In genomic region chr4:116551798-116552197, GRCh38 we compare ENCODE assay signal across 27 cellular contexts.
"Had no signal": no experiment of that assay in that cellular context is flagged by ENCODE, and none has a peak within 500 bp of the region (broad histone marks: within the 10 kb centered on the region; RNA-seq: fewer than 3 reads in every experiment).

No MANE protein-coding gene starts in this region.

- ATAC-seq: stimulated activated effector memory CD8-positive, alpha-beta T cell treated with anti-CD3 and anti-CD28 coated beads, Interleukin-12 subunit alpha, Interleukin-12 subunit beta, amount 100 ng/mL, for 72 hours; stimulated activated memory B cell treated with anti-CD40 and anti-IgM and Interleukin-4, amounts not matched to agents 10 μg/mL and 1 μg/mL and 100 μg/mL, for 72 hours; stimulated activated naive B cell treated with anti-CD40 and anti-IgM and Interleukin-4, amounts not matched to agents 10 μg/mL and 1 μg/mL and 100 μg/mL, for 72 hours; stimulated activated naive CD8-positive, alpha-beta T cell treated with anti-CD3 and anti-CD28 coated beads, Interleukin-15, amount 100 ng/mL, for 72 hours; stimulated activated naive CD8-positive, alpha-beta T cell treated with anti-CD3 and anti-CD28 coated beads, Interleukin-15, Interleukin-2, amounts not matched to agents 100 U/mL and 50 U/mL, for 24 hours; upper lobe of right lung had no signal

- FAIRE-seq: urothelium cell line had no signal

- H3K36me3 ChIP-seq: stomach, suprapubic skin, thoracic aorta, thyroid gland, tibial artery, tibial nerve, transverse colon, upper lobe of left lung, upper lobe of right lung, uterus, vagina had no signal

- H3K27me3 ChIP-seq: stomach, suprapubic skin, testis, thyroid gland, tibial artery, tibial nerve, transverse colon, upper lobe of left lung, upper lobe of right lung, uterus, vagina had no signal

- DNase-seq: stimulated activated CD4-positive, alpha-beta T cell treated with anti-CD3 and anti-CD28 coated beads, Interleukin-2, amount 100 ng/mL, for 48 hours; stimulated activated CD4-positive, alpha-beta T cell treated with anti-CD3 and anti-CD28 coated beads, Interleukin-4, amount 100 ng/mL, for 1 hour; stimulated activated CD4-positive, alpha-beta T cell treated with anti-CD3 and anti-CD28 coated beads, Interleukin-4, amount 100 ng/mL, for 24 hours; stimulated activated CD4-positive, alpha-beta T cell treated with anti-CD3 and anti-CD28 coated beads, Interleukin-4, amount 100 ng/mL, for 4 hours; stimulated activated CD8-positive, alpha-beta memory T cell treated with anti-CD3 and anti-CD28 coated beads, Interleukin-4, amount 100 ng/mL, for 48 hours; stimulated activated naive B cell treated with anti-CD40 and anti-IgM and Interleukin-4, amounts not matched to agents 10 μg/mL and 1 μg/mL and 100 μg/mL, for 72 hours; stimulated activated naive CD4-positive, alpha-beta T cell; stimulated activated naive CD4-positive, alpha-beta T cell treated with Interleukin-2 at 50 U/mL for 16 hours; stimulated activated naive CD8-positive, alpha-beta T cell treated with anti-CD3 and anti-CD28 coated beads, Interleukin-15, amount 100 ng/mL, for 72 hours; stimulated activated naive CD8-positive, alpha-beta T cell treated with anti-CD3 and anti-CD28 coated beads, Interleukin-15, Interleukin-2, amounts not matched to agents 100 U/mL and 50 U/mL, for 24 hours; stomach; substantia nigra; testis; thyroid gland; tibial artery; transverse colon; trophoblast cell; upper lobe of left lung; upper lobe of right lung; uterus had no signal

- H3K4me3 ChIP-seq: stomach, suprapubic skin, testis, thoracic aorta, thyroid gland, tibial artery, tibial nerve, transverse colon, upper lobe of left lung, upper lobe of right lung, uterus, vagina had no signal

- H3K9me3 ChIP-seq: stomach, suprapubic skin, testis, thoracic aorta, thyroid gland, tibial artery, tibial nerve, transverse colon, upper lobe of left lung, upper lobe of right lung, uterus, vagina had no signal

- H3K27ac ChIP-seq: stomach, suprapubic skin, testis, thoracic aorta, thyroid gland, tibial artery, tibial nerve, transverse colon, upper lobe of left lung, upper lobe of right lung, uterus, vagina had no signal

- H3K4me1 ChIP-seq: stomach, suprapubic skin, testis, thyroid gland, tibial artery, tibial nerve, transverse colon, upper lobe of left lung, upper lobe of right lung, uterus, vagina had no signal
